18 cellular contexts compared by ENCODE assay signal in genomic region chr1:108504447-108504846, GRCh38. TPM values are rescaled to one million over a fixed set of nuclear protein-coding genes. Genes with fewer than 3 reads are reported as not detected.
A peak's percentile ranks its signal among the peaks of the same experiment; 100 is the strongest.
DNase-seq lines count a peak whose midpoint lies in the region; ATAC-seq, FAIRE-seq and TF ChIP-seq lines count a peak whose summit lies in the region.
"Had no signal": no experiment of that assay in that cellular context is flagged by ENCODE, and none has a peak within 500 bp of the region (broad histone marks: within the 10 kb centered on the region; RNA-seq: fewer than 3 reads in every experiment).

No MANE protein-coding gene starts in this region.

- no peak overlapping the region for H3K4me3 ChIP-seq in SJCRH30
- H3K4me3 ChIP-seq: coronary artery, thyroid gland had no signal

- H3K27me3 ChIP-seq in SJCRH30: no peaks in the 10 kb centered on the region
- H3K27me3 ChIP-seq: thyroid gland had no signal

- no peaks in the 10 kb centered on the region for H3K9me3 ChIP-seq in SJCRH30 (replicated peaks)
- H3K9me3 ChIP-seq: thyroid gland had no signal

- H3K4me1 ChIP-seq in SJCRH30: peaks cover 13% of the 10 kb centered on the region
- H3K4me1 ChIP-seq: parathyroid adenoma, thyroid gland had no signal

- no peaks in the 10 kb centered on the region for H3K4me1 Mint-ChIP-seq in effector memory CD8-positive, alpha-beta T cell (ENCODE audit: low read depth in 2 of 2)
- H3K4me1 Mint-ChIP-seq: activated CD4-positive, alpha-beta memory T cell treated with anti-CD3 and anti-CD28 coated beads, Interleukin-2, amount 10 ng/mL, durations not matched to agents 7 days and 5 days had no signal

- H3K27ac ChIP-seq in SJCRH30: no peak overlapping the region
- H3K27ac ChIP-seq: coronary artery, parathyroid adenoma, thyroid gland had no signal

- no peaks in the 10 kb centered on the region for H3K9me3 Mint-ChIP-seq in effector memory CD8-positive, alpha-beta T cell

- FAIRE-seq in HTR-8/SVneo (lab: Jason Lieb, UNC): no peak

- peaks cover 12 to 15% of the 10 kb centered on the region in 2 donors for H3K27me3 Mint-ChIP-seq in effector memory CD8-positive, alpha-beta T cell

- H3K27ac Mint-ChIP-seq in effector memory CD8-positive, alpha-beta T cell: no peak overlapping the region
- H3K27ac Mint-ChIP-seq: activated CD4-positive, alpha-beta memory T cell treated with anti-CD3 and anti-CD28 coated beads, Interleukin-2, amount 10 ng/mL, durations not matched to agents 7 days and 5 days had no signal

- no peak for TF ChIP-seq CTCF in GM10266 (IDR thresholded peaks at IDR 0.05; ENCODE audit: control insufficient read depth, insufficient read depth, low read depth, missing control alignments)

- H3K4me3 Mint-ChIP-seq in effector memory CD8-positive, alpha-beta T cell: no peak overlapping the region
- H3K4me3 Mint-ChIP-seq: activated CD4-positive, alpha-beta memory T cell treated with anti-CD3 and anti-CD28 coated beads, Interleukin-2, amount 10 ng/mL, durations not matched to agents 7 days and 5 days had no signal

- H3K36me3 ChIP-seq in SJCRH30: no peaks in the 10 kb centered on the region
- H3K36me3 ChIP-seq: thyroid gland had no signal

- no peak for DNase-seq in effector memory CD8-positive, alpha-beta T cell
- DNase-seq in GM10266 (ENCODE audit: extremely low spot score): no peak
- no peak for DNase-seq in HK-2 (ENCODE audit: unreplicated experiment)
- DNase-seq in HTR-8/SVneo (ENCODE audit: insufficient read length, low spot score): no peak
- no peak for DNase-seq in SJCRH30
- DNase-seq: activated CD4-positive, alpha-beta memory T cell treated with anti-CD3 and anti-CD28 coated beads, Interleukin-2, amount 10 ng/mL, durations not matched to agents 7 days and 5 days; activated effector memory CD4-positive, alpha-beta T cell treated with anti-CD3 and anti-CD28 coated beads, Interleukin-2, amount 50 U/mL, for 16 hours; GOT3; NCI-H69; stimulated activated CD4-positive, alpha-beta T cell treated with anti-CD3 and anti-CD28 coated beads, Interleukin-4, amount 100 ng/mL, for 1 hour; SW 1271; thyroid gland had no signal

- no peaks in the 10 kb centered on the region for H3K36me3 Mint-ChIP-seq in effector memory CD8-positive, alpha-beta T cell (ENCODE audit: insufficient read depth)

- ATAC-seq in GM18511 (IDR thresholded peaks at IDR 0.05; ENCODE audit: unreplicated experiment) (peak; percentile 72), GM21390 (IDR thresholded peaks at IDR 0.05; ENCODE audit: unreplicated experiment) (peak; percentile 72), HG03095 (IDR thresholded peaks at IDR 0.05; ENCODE audit: unreplicated experiment) (peak; percentile 76)
- peak; percentile 43 for ATAC-seq in effector memory CD8-positive, alpha-beta T cell (replicated peaks)

RNA-seq across cellular contexts. Expression of gene NBPF6, which starts 54.3 kb away (rescaled TPM):
- 0.63 and 0.69 TPM in 2 replicates for total RNA-seq in SJCRH30 (2014; rRNA removed; shearing (Covaris generic))
- total RNA-seq: activated CD4-positive, alpha-beta memory T cell treated with anti-CD3 and anti-CD28 coated beads, Interleukin-2, amount 10 ng/mL, durations not matched to agents 7 days and 5 days; epithelial cell of proximal tubule; thyroid gland had no signal

RNA-seq across cellular contexts. Expression of gene EEIG2, which starts 55.5 kb away (rescaled TPM):
- total RNA-seq in SJCRH30 (2014; rRNA removed; shearing (Covaris generic)): 15.8 and 17.9 TPM in 2 replicates
